In genomic region chr2:157486596-157487270, GRCh38 we compare ENCODE assay signal across 1 cellular context.
TF ChIP-seq lines count a peak whose summit lies in the region.

No MANE protein-coding gene starts in this region.

TF ChIP-seq in SK-N-SH treated with all-trans-retinoic acid at 6 μM for 48 hours, 23 proteins besides CTCF, POLR2A, EP300 and RAD21 (continued from another document):
- TF ChIP-seq CREB5 (CRISPR knock-in tag; IDR thresholded peaks at IDR 0.05; ENCODE audit: low read depth) = no peak
- TF ChIP-seq ZNF70 (CRISPR knock-in tag; IDR thresholded peaks at IDR 0.05) = no peak
- no peak for TF ChIP-seq POU6F1 (CRISPR knock-in tag; IDR thresholded peaks at IDR 0.05; ENCODE audit: borderline replicate concordance, low read depth)
